Comparison of ENCODE assay signal across 1 cellular context in genomic region chr14:67532998-67533753, GRCh38.
TF ChIP-seq lines count a peak whose summit lies in the region.

PLEKHH1 (plus strand) TSS chr14:67533290; CDS start chr14:67541868, 8,578 bp downstream.

TF ChIP-seq in K562, 482 proteins besides CTCF, POLR2A, EP300 and RAD21 (continued from another document):
- TF ChIP-seq RREB1 (CRISPR knock-in tag; IDR thresholded peaks at IDR 0.05) (no peak), MNT (conservative IDR thresholded peaks at IDR 0.05) (0 out of 4 replicates have a peak, but pooled peaks of 1 of the 2 experiments have one; percentile 31), FOSL1 (tag; conservative IDR thresholded peaks at IDR 0.05) (peak; percentile 27; the same call in 1 of the 2 replicates), ZNF124 (CRISPR knock-in tag; IDR thresholded peaks at IDR 0.05) (no peak), E2F6 (IDR thresholded peaks at IDR 0.05; ENCODE audit: borderline replicate concordance in 1 of 2, extremely low read depth in 1 of 2, insufficient read depth in 1 of 2, insufficient read length in 1 of 2, low read depth in 1 of 2, low read length in 1 of 2, poor library complexity in 1 of 2, severe bottlenecking in 1 of 2) (peak in 1 of 2 experiments; percentile 19), PHF20 (IDR thresholded peaks at IDR 0.05; ENCODE audit: partially characterized antibody) (peak; percentile 30), ETS1 (conservative IDR thresholded peaks at IDR 0.05; ENCODE audit: control insufficient read depth, low read depth, low read length) (peak; percentile 54), PHF8 (IDR thresholded peaks at IDR 0.05; ENCODE audit: borderline replicate concordance, low read length) (peak; percentile 46; the same call in 1 of the 2 replicates), MYNN (IDR thresholded peaks at IDR 0.05) (no peak), MYNN (CRISPR knock-in tag; IDR thresholded peaks at IDR 0.05) (no peak), DDX20 (tag; IDR thresholded peaks at IDR 0.05; ENCODE audit: low read depth) (no peak), POLR2B (IDR thresholded peaks at IDR 0.05; ENCODE audit: low read depth, partially characterized antibody) (peak; percentile 47), TFAM (CRISPR knock-in tag; conservative IDR thresholded peaks at IDR 0.05) (no peak), GATAD2B (IDR thresholded peaks at IDR 0.05; ENCODE audit: borderline replicate concordance) (peak; percentile 54), MYC (IDR thresholded peaks at IDR 0.05; ENCODE audit: low read depth, low read length) (peak; percentile 45; the same call in 1 of the 2 replicates), MYC (CRISPR knock-in tag; IDR thresholded peaks at IDR 0.05; ENCODE audit: borderline replicate concordance, low read depth) (no peak), YY1 (IDR thresholded peaks at IDR 0.05; ENCODE audit: borderline replicate concordance in 1 of 3, control insufficient read depth in 1 of 3, extremely low read depth in 1 of 3, insufficient read depth in 3 of 3, insufficient read length in 1 of 3, insufficient replicate concordance in 2 of 3, low read depth in 1 of 3, low read length in 2 of 3) (peak in 1 of 3 experiments; percentile 54), XRCC5 (IDR thresholded peaks at IDR 0.05; ENCODE audit: low read depth, low read length) (0 out of 2 replicates have a peak, but pooled peaks have one; percentile 19), KDM5B (IDR thresholded peaks at IDR 0.05; ENCODE audit: insufficient replicate concordance, low read depth, low read length) (peak; percentile 63), KLF16 (IDR thresholded peaks at IDR 0.05) (no peak), HDAC1 (IDR thresholded peaks at IDR 0.05) (no peak), RBFOX2 (IDR thresholded peaks at IDR 0.05; ENCODE audit: low read depth, low read length) (peak; percentile 88), BRD9 (IDR thresholded peaks at IDR 0.05; ENCODE audit: low read depth, partially characterized antibody) (no peak), POLR2G (IDR thresholded peaks at IDR 0.05; ENCODE audit: low read depth, low read length) (peak; percentile 95), TAF1 (IDR thresholded peaks at IDR 0.05; ENCODE audit: control insufficient read depth, extremely low read depth, insufficient read depth, low read length, severe bottlenecking) (peak; percentile 53), TBP (optimal IDR thresholded peaks at IDR 0.05; ENCODE audit: low read depth, low read length) (peak; percentile 71), JUND (IDR thresholded peaks at IDR 0.05; ENCODE audit: borderline replicate concordance, low read depth, low read length) (peak; percentile 83), JUND (tag; IDR thresholded peaks at IDR 0.05; ENCODE audit: borderline replicate concordance, low read depth, low read length) (peak; percentile 68; the same call in 1 of the 3 replicates), CTBP1 (IDR thresholded peaks at IDR 0.05; ENCODE audit: borderline replicate concordance) (peak; percentile 72; the same call in 1 of the 2 replicates), VEZF1 (CRISPR knock-in tag; IDR thresholded peaks at IDR 0.05) (peak; percentile 66), CREM (IDR thresholded peaks at IDR 0.05; ENCODE audit: low read depth) (peak; percentile 78)
